19 cellular contexts compared by ENCODE assay signal in the genomic region with DNA sequence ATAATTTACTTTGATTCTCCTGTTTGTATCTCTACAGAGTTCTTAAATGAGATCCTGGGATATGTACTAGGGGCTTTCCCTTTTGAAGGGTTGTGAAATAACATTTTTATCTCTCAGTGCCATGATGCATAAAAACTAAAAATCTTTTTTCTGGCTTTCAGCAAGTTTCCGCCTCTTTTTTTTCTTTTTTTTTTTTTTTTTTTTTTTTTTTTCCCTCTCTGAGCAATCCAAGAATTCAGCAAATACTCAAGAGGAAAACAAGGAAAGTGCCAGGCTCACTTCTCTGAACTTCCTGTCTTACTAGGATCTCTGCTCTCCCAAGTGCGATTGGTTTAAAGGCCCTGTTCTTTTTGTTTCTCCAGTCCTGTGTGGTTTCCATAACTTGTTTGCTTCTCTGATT.
DNase-seq lines count a peak whose midpoint lies in the region; ATAC-seq, FAIRE-seq and TF ChIP-seq lines count a peak whose summit lies in the region.
"Had no signal": no experiment of that assay in that cellular context is flagged by ENCODE, and none has a peak within 500 bp of the region (broad histone marks: within the 10 kb centered on the region; RNA-seq: fewer than 3 reads in every experiment).

No MANE protein-coding gene starts in this region.

- H3K27ac ChIP-seq in brain microvascular endothelial cell (peak overlapping the region; percentile 45), right cardiac atrium (ENCODE audit: low read length) (no peak overlapping the region), Peyer's patch (no peak overlapping the region), testis (no peak overlapping the region)

- peak; percentile 81 for FAIRE-seq in G401.6 (lab: Jason Lieb, UNC)
- FAIRE-seq: bronchial epithelial cell had no signal

- TF ChIP-seq CTCF in brain microvascular endothelial cell (IDR thresholded peaks at IDR 0.05; ENCODE audit: low read depth, low read length, missing control alignments) = no peak
- TF ChIP-seq CTCF in Peyer's patch (IDR thresholded peaks at IDR 0.05) = no peak
- TF ChIP-seq CTCF in testis (IDR thresholded peaks at IDR 0.05) = no peak

- H3K27me3 ChIP-seq in brain microvascular endothelial cell (replicated peaks) (no peaks in the 10 kb centered on the region), right cardiac atrium (ENCODE audit: control insufficient read depth, insufficient read depth) (no peaks in the 10 kb centered on the region), Peyer's patch (no peaks in the 10 kb centered on the region), testis (no peaks in the 10 kb centered on the region)

- DNase-seq in brain microvascular endothelial cell = no peak
- no peak for DNase-seq in right cardiac atrium
- no peak for DNase-seq in sciatic nerve (ENCODE audit: low spot score)
- no peak for DNase-seq in Peyer's patch
- no peak for DNase-seq in testis
- DNase-seq in NCI-H526 treated with DMSO at 0.1 percent for 48 hours (lab: John Stamatoyannopoulos, UW) = no peak
- DNase-seq: activated CD4-positive, alpha-beta T cell treated with anti-CD3 and anti-CD28 coated beads for 4 hours; CD4-positive, alpha-beta T cell; DMS153; glutamatergic neuron; Karpas-422; natural killer cell; NCI-H1092 treated with DMSO at 0.1 percent for 48 hours; NCI-H2029 treated with DMSO at 0.1 percent for 48 hours; RPMI8226; stimulated activated CD4-positive, alpha-beta T cell treated with anti-CD3 and anti-CD28 coated beads, Interleukin-4, amount 100 ng/mL, for 24 hours had no signal

- H3K4me3 ChIP-seq in brain microvascular endothelial cell (ENCODE audit: low read depth, low read length) (no peak overlapping the region), right cardiac atrium (ENCODE audit: low read length) (no peak overlapping the region), Peyer's patch (no peak overlapping the region), testis (no peak overlapping the region)

- ATAC-seq in right cardiac atrium = peak; percentile 75 to 77
- peak; percentile 77 for ATAC-seq in sciatic nerve
- ATAC-seq in HG02623 (IDR thresholded peaks at IDR 0.05; ENCODE audit: unreplicated experiment) = no peak
- ATAC-seq: natural killer cell had no signal

- no peak for TF ChIP-seq POLR2A in Peyer's patch (IDR thresholded peaks at IDR 0.05)
- TF ChIP-seq POLR2A in testis (IDR thresholded peaks at IDR 0.05) = no peak

- no peaks in the 10 kb centered on the region for H3K36me3 ChIP-seq in brain microvascular endothelial cell (replicated peaks)
- H3K36me3 ChIP-seq in Peyer's patch = no peaks in the 10 kb centered on the region
- no peaks in the 10 kb centered on the region for H3K36me3 ChIP-seq in testis (ENCODE audit: low read depth, missing control alignments)

- in situ Hi-C loops in brain microvascular endothelial cell (cut with HindIII; ENCODE audit: low pct_ligation_motif_present, low sequenced_read_pairs) = no loop called here

- WGBS in right cardiac atrium = 34% methylated on average over 2 of the region's 2 CpGs
- 50 to 54% methylated on average over 2 of the region's 2 CpGs for WGBS in testis, 2 donors

- intact Hi-C loops in right cardiac atrium (cut with DNase I) (loop anchor here in 1 of 4 donors (10.0 kb wide), 1 partner anchor 121 kb away; no protein-coding TSS in a partner anchor), sciatic nerve (cut with DNase I) (no loop called here), testis (cut with DNase I; ENCODE audit: low total_unique reads) (no loop called here)

- peaks cover 1% of the 10 kb centered on the region for H3K4me1 ChIP-seq in right cardiac atrium (ENCODE audit: control insufficient read depth, insufficient read depth, low read length)
- no peaks in the 10 kb centered on the region for H3K4me1 ChIP-seq in Peyer's patch
- H3K4me1 ChIP-seq in testis = no peaks in the 10 kb centered on the region

- no peaks in the 10 kb centered on the region for H3K9me3 ChIP-seq in right cardiac atrium (ENCODE audit: control insufficient read depth, low read length)
- H3K9me3 ChIP-seq in Peyer's patch = no peaks in the 10 kb centered on the region
- H3K9me3 ChIP-seq in testis = no peaks in the 10 kb centered on the region
